In genomic region chr18:49444599-49444998, GRCh38 we compare ENCODE assay signal across 22 cellular contexts.
"Had no signal": no experiment of that assay in that cellular context is flagged by ENCODE, and none has a peak within 500 bp of the region (broad histone marks: within the 10 kb centered on the region; RNA-seq: fewer than 3 reads in every experiment).

No MANE protein-coding gene starts in this region.

- H3K4me3 ChIP-seq: esophagus squamous epithelium, gastrocnemius medialis, lung, right lobe of liver, suprapubic skin, transverse colon, upper lobe of right lung, uterus had no signal

- H3K36me3 ChIP-seq: neutrophil, right lobe of liver, suprapubic skin, transverse colon, upper lobe of right lung, uterus had no signal

- H3K27me3 ChIP-seq: esophagus squamous epithelium, gastrocnemius medialis, neutrophil, right lobe of liver, suprapubic skin, transverse colon, upper lobe of right lung, uterus had no signal

- ATAC-seq: effector memory CD8-positive, alpha-beta T cell; gastrocnemius medialis; left ventricle myocardium superior; natural killer cell treated with Interleukin-12 subunit alpha and Interleukin-12 subunit beta and Interleukin-15 and Interleukin-18, amount 100 ng/mL, for 72 hours; right lobe of liver; stimulated activated naive CD8-positive, alpha-beta T cell treated with anti-CD3 and anti-CD28 coated beads, Interleukin-15, amount 100 ng/mL, for 72 hours; upper lobe of right lung had no signal

- DNase-seq: cortex of kidney; effector memory CD8-positive, alpha-beta T cell; erythroblast; esophagus squamous epithelium; gastrocnemius medialis; head of caudate nucleus; left ventricle myocardium superior; naive B cell; right lobe of liver; small intestine; stimulated activated CD4-positive, alpha-beta T cell treated with anti-CD3 and anti-CD28 coated beads, Interleukin-15, amount 100 ng/mL, for 24 hours; stimulated activated CD4-positive, alpha-beta T cell treated with anti-CD3 and anti-CD28 coated beads, Interleukin-4, amount 100 ng/mL, for 1 hour; stimulated activated CD8-positive, alpha-beta memory T cell treated with anti-CD3 and anti-CD28 coated beads, Interleukin-4, amount 100 ng/mL, for 48 hours; stimulated activated naive CD4-positive, alpha-beta T cell; stimulated activated naive CD8-positive, alpha-beta T cell treated with anti-CD3 and anti-CD28 coated beads, Interleukin-15, amount 100 ng/mL, for 72 hours; transverse colon; upper lobe of right lung; uterus had no signal
